1 cellular context compared by ENCODE assay signal in genomic region chr17:19720631-19721426, GRCh38.
TF ChIP-seq lines count a peak whose summit lies in the region.

No MANE protein-coding gene starts in this region.

TF ChIP-seq in HepG2, 621 proteins besides CTCF, POLR2A, EP300 and RAD21 (continued from another document and continues in another):
- TF ChIP-seq PAXIP1 (CRISPR knock-in tag; conservative IDR thresholded peaks at IDR 0.05) (peak; percentile 86), ZNF891 (CRISPR knock-in tag; IDR thresholded peaks at IDR 0.05) (no peak), SIX4 (CRISPR knock-in tag; IDR thresholded peaks at IDR 0.05) (no peak), ZNF710 (CRISPR knock-in tag; IDR thresholded peaks at IDR 0.05; ENCODE audit: borderline replicate concordance) (no peak), ZNF501 (CRISPR knock-in tag; IDR thresholded peaks at IDR 0.05) (no peak), ZNF879 (CRISPR knock-in tag; IDR thresholded peaks at IDR 0.05) (no peak), FOXO1 (CRISPR knock-in tag; IDR thresholded peaks at IDR 0.05) (no peak; the same call in 1 of the 2 replicates), ZNF670 (CRISPR knock-in tag; IDR thresholded peaks at IDR 0.05; ENCODE audit: borderline replicate concordance) (no peak), KDM5B (CRISPR knock-in tag; IDR thresholded peaks at IDR 0.05; ENCODE audit: borderline replicate concordance) (peak; percentile 44), ZNF614 (CRISPR knock-in tag; IDR thresholded peaks at IDR 0.05; ENCODE audit: borderline replicate concordance) (no peak), FOXP1 (IDR thresholded peaks at IDR 0.05) (no peak), FOXP1 (CRISPR knock-in tag; IDR thresholded peaks at IDR 0.05) (peak; percentile 80; the same call in 1 of the 2 replicates), MTF2 (CRISPR knock-in tag; IDR thresholded peaks at IDR 0.05; ENCODE audit: borderline replicate concordance) (no peak), SAFB2 (CRISPR knock-in tag; IDR thresholded peaks at IDR 0.05; ENCODE audit: borderline replicate concordance, low read depth) (no peak), ARHGAP35 (CRISPR knock-in tag; IDR thresholded peaks at IDR 0.05; ENCODE audit: borderline replicate concordance) (no peak), TFE3 (CRISPR knock-in tag; IDR thresholded peaks at IDR 0.05) (peak; percentile 80), HNRNPL (IDR thresholded peaks at IDR 0.05; ENCODE audit: low read depth, low read length) (no peak), ZNF101 (CRISPR knock-in tag; IDR thresholded peaks at IDR 0.05; ENCODE audit: borderline replicate concordance, low read depth) (no peak), ZBTB8A (CRISPR knock-in tag; IDR thresholded peaks at IDR 0.05; ENCODE audit: borderline replicate concordance, low read depth) (no peak), ZBTB20 (CRISPR knock-in tag; IDR thresholded peaks at IDR 0.05; ENCODE audit: borderline replicate concordance, low read depth) (0 out of 2 replicates have a peak, but pooled peaks have one; percentile 73), PHB2 (IDR thresholded peaks at IDR 0.05; ENCODE audit: partially characterized antibody) (no peak), HNF4A (CRISPR knock-in tag; IDR thresholded peaks at IDR 0.05) (peak; percentile 96), PRDM10 (CRISPR knock-in tag; IDR thresholded peaks at IDR 0.05; ENCODE audit: low read depth) (no peak), SCMH1 (CRISPR knock-in tag; IDR thresholded peaks at IDR 0.05; ENCODE audit: borderline replicate concordance) (no peak), ZNF34 (CRISPR knock-in tag; IDR thresholded peaks at IDR 0.05; ENCODE audit: borderline replicate concordance) (no peak), ZNF512 (CRISPR knock-in tag; IDR thresholded peaks at IDR 0.05) (no peak), ZNF766 (CRISPR knock-in tag; IDR thresholded peaks at IDR 0.05; ENCODE audit: borderline replicate concordance) (no peak), USF2 (IDR thresholded peaks at IDR 0.05; ENCODE audit: low read depth, low read length) (peak; percentile 78), USF2 (CRISPR knock-in tag; IDR thresholded peaks at IDR 0.05; ENCODE audit: borderline replicate concordance) (peak; percentile 95; the same call in 1 of the 2 replicates), PCBP1 (IDR thresholded peaks at IDR 0.05; ENCODE audit: borderline replicate concordance, low read depth, low read length) (no peak), SP1 (IDR thresholded peaks at IDR 0.05) (no peak), SP1 (CRISPR knock-in tag; IDR thresholded peaks at IDR 0.05) (no peak), ZSCAN31 (CRISPR knock-in tag; IDR thresholded peaks at IDR 0.05; ENCODE audit: low read depth) (no peak)
- TF ChIP-seq, protein P1, sequence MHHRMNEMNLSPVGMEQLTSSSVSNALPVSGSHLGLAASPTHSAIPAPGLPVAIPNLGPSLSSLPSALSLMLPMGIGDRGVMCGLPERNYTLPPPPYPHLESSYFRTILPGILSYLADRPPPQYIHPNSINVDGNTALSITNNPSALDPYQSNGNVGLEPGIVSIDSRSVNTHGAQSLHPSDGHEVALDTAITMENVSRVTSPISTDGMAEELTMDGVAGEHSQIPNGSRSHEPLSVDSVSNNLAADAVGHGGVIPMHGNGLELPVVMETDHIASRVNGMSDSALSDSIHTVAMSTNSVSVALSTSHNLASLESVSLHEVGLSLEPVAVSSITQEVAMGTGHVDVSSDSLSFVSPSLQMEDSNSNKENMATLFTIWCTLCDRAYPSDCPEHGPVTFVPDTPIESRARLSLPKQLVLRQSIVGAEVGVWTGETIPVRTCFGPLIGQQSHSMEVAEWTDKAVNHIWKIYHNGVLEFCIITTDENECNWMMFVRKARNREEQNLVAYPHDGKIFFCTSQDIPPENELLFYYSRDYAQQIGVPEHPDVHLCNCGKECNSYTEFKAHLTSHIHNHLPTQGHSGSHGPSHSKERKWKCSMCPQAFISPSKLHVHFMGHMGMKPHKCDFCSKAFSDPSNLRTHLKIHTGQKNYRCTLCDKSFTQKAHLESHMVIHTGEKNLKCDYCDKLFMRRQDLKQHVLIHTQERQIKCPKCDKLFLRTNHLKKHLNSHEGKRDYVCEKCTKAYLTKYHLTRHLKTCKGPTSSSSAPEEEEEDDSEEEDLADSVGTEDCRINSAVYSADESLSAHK (CRISPR knock-in tag; IDR thresholded peaks at IDR 0.05; ENCODE audit: borderline replicate concordance): no peak
- TF ChIP-seq, protein P2, sequence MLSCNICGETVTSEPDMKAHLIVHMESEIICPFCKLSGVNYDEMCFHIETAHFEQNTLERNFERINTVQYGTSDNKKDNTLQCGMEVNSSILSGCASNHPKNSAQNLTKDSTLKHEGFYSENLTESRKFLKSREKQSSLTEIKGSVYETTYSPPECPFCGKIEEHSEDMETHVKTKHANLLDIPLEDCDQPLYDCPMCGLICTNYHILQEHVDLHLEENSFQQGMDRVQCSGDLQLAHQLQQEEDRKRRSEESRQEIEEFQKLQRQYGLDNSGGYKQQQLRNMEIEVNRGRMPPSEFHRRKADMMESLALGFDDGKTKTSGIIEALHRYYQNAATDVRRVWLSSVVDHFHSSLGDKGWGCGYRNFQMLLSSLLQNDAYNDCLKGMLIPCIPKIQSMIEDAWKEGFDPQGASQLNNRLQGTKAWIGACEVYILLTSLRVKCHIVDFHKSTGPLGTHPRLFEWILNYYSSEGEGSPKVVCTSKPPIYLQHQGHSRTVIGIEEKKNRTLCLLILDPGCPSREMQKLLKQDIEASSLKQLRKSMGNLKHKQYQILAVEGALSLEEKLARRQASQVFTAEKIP (CRISPR knock-in tag; IDR thresholded peaks at IDR 0.05; ENCODE audit: borderline replicate concordance): no peak
- TF ChIP-seq, protein P3, sequence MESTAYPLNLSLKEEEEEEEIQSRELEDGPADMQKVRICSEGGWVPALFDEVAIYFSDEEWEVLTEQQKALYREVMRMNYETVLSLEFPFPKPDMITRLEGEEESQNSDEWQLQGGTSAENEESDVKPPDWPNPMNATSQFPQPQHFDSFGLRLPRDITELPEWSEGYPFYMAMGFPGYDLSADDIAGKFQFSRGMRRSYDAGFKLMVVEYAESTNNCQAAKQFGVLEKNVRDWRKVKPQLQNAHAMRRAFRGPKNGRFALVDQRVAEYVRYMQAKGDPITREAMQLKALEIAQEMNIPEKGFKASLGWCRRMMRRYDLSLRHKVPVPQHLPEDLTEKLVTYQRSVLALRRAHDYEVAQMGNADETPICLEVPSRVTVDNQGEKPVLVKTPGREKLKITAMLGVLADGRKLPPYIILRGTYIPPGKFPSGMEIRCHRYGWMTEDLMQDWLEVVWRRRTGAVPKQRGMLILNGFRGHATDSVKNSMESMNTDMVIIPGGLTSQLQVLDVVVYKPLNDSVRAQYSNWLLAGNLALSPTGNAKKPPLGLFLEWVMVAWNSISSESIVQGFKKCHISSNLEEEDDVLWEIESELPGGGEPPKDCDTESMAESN (CRISPR knock-in tag; conservative IDR thresholded peaks at IDR 0.05): no peak
